ENCODE assay signal across 15 cellular contexts in the genomic region with DNA sequence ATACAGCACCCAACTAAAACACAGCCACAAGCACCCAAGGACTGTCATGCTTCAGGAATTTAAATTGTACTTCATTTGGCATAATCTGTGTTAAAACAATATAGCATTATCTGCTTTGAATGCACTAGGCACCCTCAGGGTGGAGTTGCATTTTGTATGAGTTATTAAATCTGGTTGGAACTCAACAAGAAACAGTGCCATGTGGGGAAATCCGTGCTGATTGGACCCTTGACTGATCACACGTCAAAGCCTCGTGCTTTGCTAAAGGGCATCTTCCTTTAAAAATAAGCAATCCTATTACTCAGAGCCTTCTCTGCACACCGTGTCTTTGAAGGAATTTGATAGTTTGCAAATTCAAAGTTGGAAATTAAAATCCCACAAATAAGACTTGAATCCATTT. TPM values are rescaled to one million over a fixed set of nuclear protein-coding genes. Genes with fewer than 3 reads are reported as not detected.
DNase-seq lines count a peak whose midpoint lies in the region; ATAC-seq and TF ChIP-seq lines count a peak whose summit lies in the region.
"Had no signal": no experiment of that assay in that cellular context is flagged by ENCODE, and none has a peak within 500 bp of the region (broad histone marks: within the 10 kb centered on the region; RNA-seq: fewer than 3 reads in every experiment).

No MANE protein-coding gene starts in this region.

- H3K27me3 ChIP-seq in left ventricle myocardium inferior (ENCODE audit: low read depth) (no peaks in the 10 kb centered on the region), brain microvascular endothelial cell (replicated peaks) (no peaks in the 10 kb centered on the region), aorta (ENCODE audit: control insufficient read depth in 1 of 2, insufficient read depth in 2 of 2, low read length in 1 of 2) (no peaks in the 10 kb centered on the region)
- H3K27me3 ChIP-seq: hepatocyte had no signal

- DNase-seq in left ventricle myocardium inferior (no peak), cardiac septum (ENCODE audit: low spot score) (no peak), brain microvascular endothelial cell (no peak), kidney glomerular epithelial cell (lab: John Stamatoyannopoulos, UW) (peak; percentile 77), aorta (no peak), NCI-H2081 (lab: John Stamatoyannopoulos, UW) (no peak), ureter (ENCODE audit: low spot score) (no peak)
- DNase-seq: ACHN; activated CD8-positive, alpha-beta memory T cell treated with anti-CD3 and anti-CD28 coated beads, Interleukin-2, amount 10 ng/mL, durations not matched to agents 7 days and 5 days; GOT3; NCI-H69; stimulated activated CD4-positive, alpha-beta T cell treated with anti-CD3 and anti-CD28 coated beads, Interleukin-15, amount 100 ng/mL, for 24 hours; stimulated activated naive CD8-positive, alpha-beta T cell treated with anti-CD3 and anti-CD28 coated beads, Interleukin-15, Interleukin-2, amounts not matched to agents 100 U/mL and 50 U/mL, for 24 hours had no signal

- intact Hi-C loops in left ventricle myocardium inferior (cut with micrococcal nuclease) = no loop called here
- intact Hi-C loops in cardiac septum (cut with DNase I) = no loop called here
- intact Hi-C loops in aorta (cut with DNase I) = no loop called here

- TF ChIP-seq CTCF in left ventricle myocardium inferior (IDR thresholded peaks at IDR 0.05; ENCODE audit: borderline replicate concordance) = no peak
- TF ChIP-seq CTCF in brain microvascular endothelial cell (IDR thresholded peaks at IDR 0.05; ENCODE audit: low read depth, low read length, missing control alignments) = no peak

- H3K36me3 ChIP-seq in left ventricle myocardium inferior (peaks cover 6% of the 10 kb centered on the region), brain microvascular endothelial cell (replicated peaks) (peaks cover 26% of the 10 kb centered on the region), aorta (ENCODE audit: control insufficient read depth in 1 of 2, insufficient read depth in 2 of 2, low read length in 1 of 2) (peaks cover 0 to 3% of the 10 kb centered on the region in 2 donors)

- peak overlapping the region; percentile 38 for H3K27ac ChIP-seq in left ventricle myocardium inferior (replicated peaks)
- peak overlapping the region; percentile 41 for H3K27ac ChIP-seq in brain microvascular endothelial cell
- peak overlapping the region; percentile 9 to 70 for H3K27ac ChIP-seq in aorta (ENCODE audit: low read depth in 1 of 2, low read length in 2 of 2)
- H3K27ac ChIP-seq: hepatocyte had no signal

- no peak overlapping the region for H3K4me3 ChIP-seq in left ventricle myocardium inferior
- H3K4me3 ChIP-seq in brain microvascular endothelial cell (ENCODE audit: low read depth, low read length) = no peak overlapping the region
- no peak overlapping the region for H3K4me3 ChIP-seq in aorta (ENCODE audit: low read length in 2 of 2)
- H3K4me3 ChIP-seq: hepatocyte had no signal

- WGBS in aorta, 2 donors = 0 to 3% methylated on average over 4 of the region's 4 CpGs

- H3K9me3 ChIP-seq in left ventricle myocardium inferior (replicated peaks) (no peaks in the 10 kb centered on the region), aorta (ENCODE audit: control insufficient read depth, low read length) (no peaks in the 10 kb centered on the region)

- no peak for ATAC-seq in aorta (ENCODE audit: low FRiP score)
- no peak for ATAC-seq in HG02840 (IDR thresholded peaks at IDR 0.05; ENCODE audit: low FRiP score, unreplicated experiment)
- ATAC-seq: activated CD8-positive, alpha-beta memory T cell treated with anti-CD3 and anti-CD28 coated beads, Interleukin-2, amount 10 ng/mL, durations not matched to agents 7 days and 5 days; stimulated activated naive CD8-positive, alpha-beta T cell treated with anti-CD3 and anti-CD28 coated beads, Interleukin-15, Interleukin-2, amounts not matched to agents 100 U/mL and 50 U/mL, for 24 hours had no signal

- peaks cover 98% of the 10 kb centered on the region for H3K4me1 ChIP-seq in left ventricle myocardium inferior
- peaks cover 8 to 10% of the 10 kb centered on the region in 2 donors for H3K4me1 ChIP-seq in aorta (ENCODE audit: control insufficient read depth in 1 of 2, insufficient read depth in 2 of 2, low read length in 2 of 2)

- in situ Hi-C loops in brain microvascular endothelial cell (cut with HindIII; ENCODE audit: low pct_ligation_motif_present, low sequenced_read_pairs) = no loop called here

RNA-seq across cellular contexts. Expression of gene IGFBP7, which starts 35.4 kb away (rescaled TPM):
- total RNA-seq in left ventricle myocardium inferior (698 TPM), cardiac septum (739 TPM), aorta (1,000 to 10,000 TPM; 2,521 to 2,714 TPM), ureter (487 TPM)
- 1,000 to 10,000 TPM; 2,886 to 5,050 TPM for polyA plus RNA-seq in aorta
